8 cellular contexts compared by ENCODE assay signal in genomic region chr9:75088646-75089368, GRCh38. TPM values are rescaled to one million over a fixed set of nuclear protein-coding genes. Genes with fewer than 3 reads are reported as not detected.
DNase-seq lines count a peak whose midpoint lies in the region; ATAC-seq and TF ChIP-seq lines count a peak whose summit lies in the region.

No MANE protein-coding gene starts in this region.

- TF ChIP-seq CTCF in mucosa of descending colon (IDR thresholded peaks at IDR 0.05) (no peak), type B pancreatic cell (conservative IDR thresholded peaks at IDR 0.05) (peak; percentile 64)

- no peak for TF ChIP-seq POLR2A in erythroblast (IDR thresholded peaks at IDR 0.05; ENCODE audit: low read length)

- peak overlapping the region; percentile 87 for H3K4me3 ChIP-seq in BLaER1
- H3K4me3 ChIP-seq in mucosa of descending colon = peak overlapping the region; percentile 85

- H3K9ac ChIP-seq in BLaER1 = peak overlapping the region; percentile 84

- CTCF ChIA-PET in activated CD4-positive, alpha-beta memory T cell treated with anti-CD3 and anti-CD28 coated beads, Interleukin-2, amount 10 ng/mL, durations not matched to agents 7 days and 5 days (lab: Charles Lee) = interaction anchor here (0.6 to 4.6 kb wide), 10 partner anchors 11 to 1956 kb away, joined by 3 to 40 read pairs (median 4); partner anchors contain the start of genes C9orf40 and CARNMT1

- no peaks in the 10 kb centered on the region for H3K36me3 ChIP-seq in BLaER1
- no peaks in the 10 kb centered on the region for H3K36me3 ChIP-seq in mucosa of descending colon (ENCODE audit: low read depth)

- peak overlapping the region; percentile 100 for H3K4me3 Mint-ChIP-seq in activated CD4-positive, alpha-beta memory T cell treated with anti-CD3 and anti-CD28 coated beads, Interleukin-2, amount 10 ng/mL, durations not matched to agents 7 days and 5 days
- H3K4me3 Mint-ChIP-seq in type B pancreatic cell = peak overlapping the region; percentile 100

- peaks cover 45% of the 10 kb centered on the region; the same call in 1 of the 2 replicates for H4K20me1 ChIP-seq in BLaER1

- peak overlapping the region; percentile 85 for H3K4me2 ChIP-seq in BLaER1

- H3K27me3 Mint-ChIP-seq in activated CD4-positive, alpha-beta memory T cell treated with anti-CD3 and anti-CD28 coated beads, Interleukin-2, amount 10 ng/mL, durations not matched to agents 7 days and 5 days = no peaks in the 10 kb centered on the region
- no peaks in the 10 kb centered on the region for H3K27me3 Mint-ChIP-seq in type B pancreatic cell

- H3K9me3 Mint-ChIP-seq in activated CD4-positive, alpha-beta memory T cell treated with anti-CD3 and anti-CD28 coated beads, Interleukin-2, amount 10 ng/mL, durations not matched to agents 7 days and 5 days = no peaks in the 10 kb centered on the region
- no peaks in the 10 kb centered on the region for H3K9me3 Mint-ChIP-seq in type B pancreatic cell

- peaks cover 63% of the 10 kb centered on the region for H3K4me1 Mint-ChIP-seq in activated CD4-positive, alpha-beta memory T cell treated with anti-CD3 and anti-CD28 coated beads, Interleukin-2, amount 10 ng/mL, durations not matched to agents 7 days and 5 days
- peaks cover 37% of the 10 kb centered on the region for H3K4me1 Mint-ChIP-seq in type B pancreatic cell (ENCODE audit: unreplicated experiment)

- ATAC-seq in GM18520 (IDR thresholded peaks at IDR 0.05; ENCODE audit: unreplicated experiment) = peak; percentile 17
- peak; percentile 32 for ATAC-seq in HG02981 (IDR thresholded peaks at IDR 0.05; ENCODE audit: unreplicated experiment)
- peak; percentile 49 for ATAC-seq in mucosa of descending colon

- no peaks in the 10 kb centered on the region for H3K27me3 ChIP-seq in BLaER1

- H3K9me3 ChIP-seq in BLaER1 (no peaks in the 10 kb centered on the region), mucosa of descending colon (no peaks in the 10 kb centered on the region)

- H3K4me1 ChIP-seq in BLaER1 (peaks cover 55% of the 10 kb centered on the region), mucosa of descending colon (ENCODE audit: low read depth) (peaks cover 34% of the 10 kb centered on the region)

- DNase-seq in NCI-H2171 treated with DMSO at 0.1 percent for 48 hours (lab: John Stamatoyannopoulos, UW) (peak; percentile 52), erythroblast (lab: John Stamatoyannopoulos, UW) (peak; percentile 66 to 73), mucosa of descending colon (peak; percentile 72 to 83 (median 73)), type B pancreatic cell (ENCODE audit: extremely low spot score, unreplicated experiment) (no peak)
- DNase-seq in activated CD4-positive, alpha-beta memory T cell treated with anti-CD3 and anti-CD28 coated beads, Interleukin-2, amount 10 ng/mL, durations not matched to agents 7 days and 5 days = peak; percentile 33

- intact Hi-C loops in mucosa of descending colon (cut with DNase I, micrococcal nuclease) = loop anchor here in 1 of 2 donors (10.0 kb wide), 1 partner anchor 64 kb away; the partner anchor contains the start of gene CARNMT1

- H3K36me3 Mint-ChIP-seq in activated CD4-positive, alpha-beta memory T cell treated with anti-CD3 and anti-CD28 coated beads, Interleukin-2, amount 10 ng/mL, durations not matched to agents 7 days and 5 days (ENCODE audit: low read depth) = peaks cover 59% of the 10 kb centered on the region
- H3K36me3 Mint-ChIP-seq in type B pancreatic cell = no peaks in the 10 kb centered on the region

- peak overlapping the region; percentile 96 for H3K27ac Mint-ChIP-seq in activated CD4-positive, alpha-beta memory T cell treated with anti-CD3 and anti-CD28 coated beads, Interleukin-2, amount 10 ng/mL, durations not matched to agents 7 days and 5 days
- peak overlapping the region; percentile 94 for H3K27ac Mint-ChIP-seq in type B pancreatic cell

- POLR2A ChIA-PET in activated CD4-positive, alpha-beta memory T cell treated with anti-CD3 and anti-CD28 coated beads, Interleukin-2, amount 10 ng/mL, durations not matched to agents 7 days and 5 days (lab: Charles Lee) = interaction anchor here (0.8 to 11.2 kb wide), 26 partner anchors 9 to 1306 kb away, joined by 3 to 281 read pairs (median 6); partner anchors contain the start of genes C9orf40, CARNMT1 and RFK

- H3K27ac ChIP-seq in BLaER1 = peak overlapping the region; percentile 83

RNA-seq across cellular contexts. Expression of gene OSTF1, which starts 0.5 kb away (rescaled TPM):
- 100 to 1,000 TPM; 253 to 255 TPM for total RNA-seq in activated CD4-positive, alpha-beta memory T cell treated with anti-CD3 and anti-CD28 coated beads, Interleukin-2, amount 10 ng/mL, durations not matched to agents 7 days and 5 days
- 10 to 100 TPM; 40.6 to 71.2 (median 63.9) TPM for total RNA-seq in mucosa of descending colon
- 18.3 and 31.9 TPM in 2 replicates for total RNA-seq in type B pancreatic cell (ENCODE audit: low replicate concordance)

RNA-seq across cellular contexts. Expression of gene NMRK1, which starts 0.9 kb away (rescaled TPM):
- 10 to 100 TPM; 74.2 to 76.7 TPM for total RNA-seq in activated CD4-positive, alpha-beta memory T cell treated with anti-CD3 and anti-CD28 coated beads, Interleukin-2, amount 10 ng/mL, durations not matched to agents 7 days and 5 days
- total RNA-seq in mucosa of descending colon = 10 to 100 TPM; 14.0 to 27.2 (median 19.0) TPM
- 7.5 and 8.2 TPM in 2 replicates for total RNA-seq in type B pancreatic cell (ENCODE audit: low replicate concordance)
